Comparison of ENCODE assay signal across 8 cellular contexts in the genomic region with DNA sequence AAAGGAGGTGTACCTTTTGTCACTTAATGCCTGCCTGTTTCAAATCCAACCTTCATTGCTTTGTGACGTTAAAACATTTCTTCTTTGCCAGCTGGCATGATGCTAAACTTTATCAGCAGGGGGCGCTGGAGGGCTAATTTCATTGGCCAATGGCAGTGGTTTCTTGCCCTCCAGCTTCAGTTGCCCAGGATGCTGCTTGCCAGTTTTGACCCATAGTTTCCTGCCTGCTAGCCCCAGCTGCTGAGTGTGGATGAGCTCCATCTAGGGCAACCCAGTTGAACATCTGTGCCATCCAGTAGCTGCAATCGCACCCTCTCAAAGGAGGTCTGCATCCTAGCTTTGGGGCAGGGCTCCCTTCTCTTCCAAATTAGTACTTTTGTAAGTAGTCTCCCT. TPM values are rescaled to one million over a fixed set of nuclear protein-coding genes. Genes with fewer than 3 reads are reported as not detected.
DNase-seq lines count a peak whose midpoint lies in the region; ATAC-seq lines count a peak whose summit lies in the region.

No MANE protein-coding gene starts in this region.

- no CpG with 5 or more reads among the region's 3 CpGs for WGBS in mesendoderm (ENCODE audit: extremely low coverage, insufficient coverage, low lambda C conversion rate)

- peak; percentile 28 for DNase-seq in DMS114 treated with DMSO at 0.1 percent for 48 hours (lab: John Stamatoyannopoulos, UW; ENCODE audit: unreplicated experiment)
- peak; percentile 3 for DNase-seq in NCI-H526 treated with DMSO at 0.1 percent for 48 hours (lab: John Stamatoyannopoulos, UW)
- DNase-seq in activated CD4-positive, alpha-beta T cell treated with anti-CD3 and anti-CD28 coated beads, Interleukin-2, amount 50 U/mL, for 4 hours = peak; percentile 67 to 68
- DNase-seq in effector CD4-positive, alpha-beta T cell = peak; percentile 64
- peak; percentile 86 for DNase-seq in mesendoderm
- peak; percentile 36 to 55 for DNase-seq in stimulated activated CD8-positive, alpha-beta memory T cell treated with anti-CD3 and anti-CD28 coated beads, Interleukin-4, amount 100 ng/mL, for 1 hour (ENCODE audit: low read depth in 2 of 2, low spot score in 1 of 2)

- no peak overlapping the region for H3K27ac ChIP-seq in mesendoderm (ENCODE audit: low read depth, low read length)

- H3K79me2 ChIP-seq in mesendoderm (ENCODE audit: control insufficient read depth, insufficient read depth, low read length) = no peaks in the 10 kb centered on the region

- no peak overlapping the region for H3K4me2 ChIP-seq in mesendoderm (ENCODE audit: low read length)

- H3K4me3 ChIP-seq in mesendoderm (ENCODE audit: low read length) = no peak overlapping the region

- H3K27me3 ChIP-seq in mesendoderm (ENCODE audit: insufficient read depth, low read length, poor library complexity) = no peaks in the 10 kb centered on the region

- H2BK120ac ChIP-seq in mesendoderm (ENCODE audit: low read depth, low read length) = no peak overlapping the region

- no peak overlapping the region for H2AK5ac ChIP-seq in mesendoderm (ENCODE audit: low read length)

- no peak overlapping the region for H4K8ac ChIP-seq in mesendoderm (ENCODE audit: low read depth, low read length)

- H3K18ac ChIP-seq in mesendoderm (ENCODE audit: low read length) = no peak overlapping the region

- H3K4ac ChIP-seq in mesendoderm (ENCODE audit: low read depth, low read length) = no peak overlapping the region

- no peaks in the 10 kb centered on the region for H3K4me1 ChIP-seq in mesendoderm (ENCODE audit: control insufficient read depth, low read depth, low read length)

- H2BK5ac ChIP-seq in mesendoderm (ENCODE audit: low read length) = no peak overlapping the region

- no peak overlapping the region for H2BK15ac ChIP-seq in mesendoderm (replicated peaks; ENCODE audit: low read depth)

- H3K23ac ChIP-seq in mesendoderm (ENCODE audit: low read length) = no peak overlapping the region

- H3K9ac ChIP-seq in mesendoderm (ENCODE audit: low read length) = no peak overlapping the region

- no peak overlapping the region for H3K56ac ChIP-seq in mesendoderm (ENCODE audit: low read length)

- no peaks in the 10 kb centered on the region for H3K79me1 ChIP-seq in mesendoderm (ENCODE audit: low read length)

- no peak overlapping the region for H4K5ac ChIP-seq in mesendoderm (ENCODE audit: low read length)

- ATAC-seq in HG02798 (IDR thresholded peaks at IDR 0.05; ENCODE audit: poor library complexity, unreplicated experiment) (peak; percentile 67), GM18511 (IDR thresholded peaks at IDR 0.05; ENCODE audit: unreplicated experiment) (no peak)

- no peaks in the 10 kb centered on the region for H3K36me3 ChIP-seq in mesendoderm (ENCODE audit: control insufficient read depth, insufficient read depth, low read length)

RNA-seq across cellular contexts. Expression of gene ACKR2, which starts 22.1 kb away (rescaled TPM):
- polyA plus RNA-seq in mesendoderm (2013, experiment 1 of 2) = 0.27 TPM
- 0.27 TPM for polyA plus RNA-seq in mesendoderm (2013, experiment 2 of 2)

RNA-seq across cellular contexts. Expression of gene HIGD1A, which starts 27.0 kb away (rescaled TPM):
- polyA plus RNA-seq in mesendoderm (2013, experiment 1 of 2) = 244 TPM
- 237 TPM for polyA plus RNA-seq in mesendoderm (2013, experiment 2 of 2)

RNA-seq across cellular contexts. Expression of gene CYP8B1, which starts 44.4 kb away (rescaled TPM):
- polyA plus RNA-seq in mesendoderm (2013, experiment 1 of 2) = 0.01 TPM
- polyA plus RNA-seq in mesendoderm (2013, experiment 2 of 2) = not detected

RNA-seq across cellular contexts. Expression of gene CCDC13, which starts 58.3 kb away (rescaled TPM):
- 0.20 TPM for polyA plus RNA-seq in mesendoderm (2013, experiment 1 of 2)
- 0.20 TPM for polyA plus RNA-seq in mesendoderm (2013, experiment 2 of 2)

Comparison
In these comparisons a context has a peak if more than half of its experiments do, and no peak if none do; other contexts are left out.
1. DNase-seq: peak in every context shown above with its lines; median percentile 86 in mesendoderm; 68 in activated CD4-positive, alpha-beta T cell treated with anti-CD3 and anti-CD28 coated beads, Interleukin-2, amount 50 U/mL, for 4 hours; 64 in effector CD4-positive, alpha-beta T cell; 46 in stimulated activated CD8-positive, alpha-beta memory T cell treated with anti-CD3 and anti-CD28 coated beads, Interleukin-4, amount 100 ng/mL, for 1 hour; 28 in DMS114 treated with DMSO at 0.1 percent for 48 hours; 3 in NCI-H526 treated with DMSO at 0.1 percent for 48 hours.